In the genomic region with DNA sequence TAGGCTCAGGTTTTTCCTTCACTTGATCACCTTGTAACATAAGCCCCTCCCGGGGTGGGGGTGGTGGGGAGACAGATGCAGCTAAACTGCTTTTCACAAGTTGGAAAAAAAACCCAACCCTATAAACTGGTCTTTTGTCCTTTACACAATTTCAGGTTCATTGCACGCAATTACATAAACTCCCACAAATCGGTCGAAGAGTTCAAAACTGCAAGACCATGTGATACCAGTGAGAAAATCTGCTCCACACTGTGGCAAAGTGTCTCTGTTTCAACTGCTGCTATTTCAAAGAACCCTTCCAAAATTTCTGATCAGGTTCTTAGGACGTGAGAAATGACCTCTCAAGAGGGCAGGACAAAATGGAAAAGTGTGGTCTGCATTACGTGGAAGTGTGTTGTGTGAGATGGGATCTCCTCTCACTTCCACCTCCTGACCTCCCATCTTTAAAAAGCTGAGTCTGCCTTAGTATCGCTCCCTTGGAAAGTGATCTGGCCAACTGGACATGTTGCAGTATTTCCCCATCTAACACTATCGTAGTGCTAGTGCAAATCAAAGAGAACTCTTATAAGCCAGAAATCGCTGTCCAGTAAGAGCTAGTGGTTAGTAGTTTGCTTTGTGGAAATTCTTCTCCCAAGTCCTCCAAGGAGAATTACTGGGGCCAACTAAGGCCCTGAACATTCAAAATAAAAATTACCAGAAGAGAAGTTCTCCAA, we compare ENCODE assay signal across 25 cellular contexts. TPM values are rescaled to one million over a fixed set of nuclear protein-coding genes. Genes with fewer than 3 reads are reported as not detected.
DNase-seq lines count a peak whose midpoint lies in the region; ATAC-seq and TF ChIP-seq lines count a peak whose summit lies in the region.
"Had no signal": no experiment of that assay in that cellular context is flagged by ENCODE, and none has a peak within 500 bp of the region (broad histone marks: within the 10 kb centered on the region; RNA-seq: fewer than 3 reads in every experiment).

No MANE protein-coding gene starts in this region.

- H3K4me1 ChIP-seq in IMR-90 (ENCODE audit: control insufficient read depth, insufficient read depth, low read length), result no peaks in the 10 kb centered on the region
- peaks cover 0 to 15% (median 0%) of the 10 kb centered on the region in 3 donors for H3K4me1 ChIP-seq in gastroesophageal sphincter
- H3K4me1 ChIP-seq in osteoblast (ENCODE audit: insufficient read depth, low read length), result no peaks in the 10 kb centered on the region
- H3K4me1 ChIP-seq: gastrocnemius medialis, testis had no signal

- H3K18ac ChIP-seq in IMR-90 (ENCODE audit: low read depth, low read length), result no peak overlapping the region

- H3K9me3 Mint-ChIP-seq in activated CD4-positive, alpha-beta memory T cell treated with anti-CD3 and anti-CD28 coated beads for 36 hours, result no peaks in the 10 kb centered on the region
- no peaks in the 10 kb centered on the region for H3K9me3 Mint-ChIP-seq in activated CD4-positive, alpha-beta memory T cell treated with anti-CD3 and anti-CD28 coated beads, Interleukin-2, amount 10 ng/mL, durations not matched to agents 7 days and 5 days
- H3K9me3 Mint-ChIP-seq: activated T-cell treated with anti-CD3 and anti-CD28 coated beads, Interleukin-2, amount 50 U/mL, for 4 hours; natural killer cell treated with Interleukin-12 subunit alpha and Interleukin-12 subunit beta and Interleukin-15 and Interleukin-18, amount 100 ng/mL, for 72 hours had no signal

- H3K9me1 ChIP-seq in IMR-90 (ENCODE audit: insufficient read depth, low read length), result 0 out of 2 replicates have a peak, but pooled peaks cover 4% of the 10 kb centered on the region

- WGBS in IMR-90 (ENCODE audit: extremely low coverage in 2 of 2, insufficient read length in 1 of 2), 2 experiments, result no CpG with 5 or more reads among the region's 9 CpGs
- 77 to 80% methylated on average over 8 of the region's 9 CpGs for WGBS in gastroesophageal sphincter (ENCODE audit: low coverage in 1 of 2), 2 donors

- H3K23ac ChIP-seq in IMR-90 (ENCODE audit: low read depth, low read length), result no peak overlapping the region

- no peaks in the 10 kb centered on the region for H3K79me2 ChIP-seq in osteoblast (ENCODE audit: insufficient read depth, low read length)

- H3K36me3 Mint-ChIP-seq in activated CD4-positive, alpha-beta memory T cell treated with anti-CD3 and anti-CD28 coated beads for 36 hours, result peaks cover 28% of the 10 kb centered on the region
- H3K36me3 Mint-ChIP-seq in activated CD4-positive, alpha-beta memory T cell treated with anti-CD3 and anti-CD28 coated beads, Interleukin-2, amount 10 ng/mL, durations not matched to agents 7 days and 5 days (ENCODE audit: low read depth), result peaks cover 61% of the 10 kb centered on the region
- H3K36me3 Mint-ChIP-seq: natural killer cell treated with Interleukin-12 subunit alpha and Interleukin-12 subunit beta and Interleukin-15 and Interleukin-18, amount 100 ng/mL, for 72 hours had no signal

- no peak overlapping the region for H2BK120ac ChIP-seq in IMR-90 (ENCODE audit: low read depth, low read length)

- no peak overlapping the region for H3K56ac ChIP-seq in IMR-90 (ENCODE audit: extremely low read depth, insufficient read depth, low read length)

- no peak overlapping the region for H4K8ac ChIP-seq in IMR-90 (ENCODE audit: low read depth in 2 of 2, low read length in 2 of 2)

- no peak overlapping the region for H3K27ac ChIP-seq in IMR-90 (ENCODE audit: insufficient read depth, low read length)
- no peak overlapping the region for H3K27ac ChIP-seq in gastroesophageal sphincter
- no peak overlapping the region for H3K27ac ChIP-seq in osteoblast (ENCODE audit: low read depth, low read length)
- H3K27ac ChIP-seq: gastrocnemius medialis, lower lobe of right lung, PC-9 had no signal

- no peak overlapping the region for H2BK20ac ChIP-seq in IMR-90 (ENCODE audit: low read depth, low read length)

- no peak for TF ChIP-seq POLR2A in IMR-90 (IDR thresholded peaks at IDR 0.05; ENCODE audit: low read depth, low read length)
- TF ChIP-seq POLR2A in gastroesophageal sphincter (IDR thresholded peaks at IDR 0.05), result no peak

- dilution Hi-C loops in IMR-90 (cut with HindIII; ENCODE audit: low sequenced_read_pairs, unreplicated experiment), result no loop called here

- no peak for TF ChIP-seq EP300 in gastroesophageal sphincter (IDR thresholded peaks at IDR 0.05)

- intact Hi-C loops in activated CD4-positive, alpha-beta memory T cell treated with anti-CD3 and anti-CD28 coated beads for 36 hours (cut with micrococcal nuclease), result no loop called here
- intact Hi-C loops in IMR-90 (cut with micrococcal nuclease), result no loop called here
- intact Hi-C loops in sciatic nerve (cut with DNase I), result no loop called here

- H3K4me1 Mint-ChIP-seq in activated CD4-positive, alpha-beta memory T cell treated with anti-CD3 and anti-CD28 coated beads for 36 hours (ENCODE audit: low read depth), result peaks cover 2% of the 10 kb centered on the region
- H3K4me1 Mint-ChIP-seq in activated CD4-positive, alpha-beta memory T cell treated with anti-CD3 and anti-CD28 coated beads, Interleukin-2, amount 10 ng/mL, durations not matched to agents 7 days and 5 days, result peaks cover 12% of the 10 kb centered on the region

- H3K27me3 ChIP-seq in IMR-90 (ENCODE audit: control insufficient read depth, insufficient read depth, low read length), result no peaks in the 10 kb centered on the region
- H3K27me3 ChIP-seq in gastroesophageal sphincter, result no peaks in the 10 kb centered on the region
- H3K27me3 ChIP-seq in osteoblast (ENCODE audit: insufficient read depth, low read length), result peaks cover 24% of the 10 kb centered on the region
- H3K27me3 ChIP-seq: gastrocnemius medialis, testis had no signal

- CTCF ChIA-PET in activated CD4-positive, alpha-beta memory T cell treated with anti-CD3 and anti-CD28 coated beads for 36 hours (lab: Charles Lee), result interaction anchor here (0.9 to 1.6 kb wide), 2 partner anchors 17 to 174 kb away, joined by 3 to 5 read pairs; no protein-coding TSS in a partner anchor
- CTCF ChIA-PET in activated CD4-positive, alpha-beta memory T cell treated with anti-CD3 and anti-CD28 coated beads, Interleukin-2, amount 10 ng/mL, durations not matched to agents 7 days and 5 days (lab: Charles Lee), result interaction anchor here (1.1 to 1.5 kb wide), 3 partner anchors 32 to 174 kb away, joined by 3 to 5 read pairs (median 3); no protein-coding TSS in a partner anchor
- CTCF ChIA-PET in IMR-90 (lab: Yijun Ruan, JAX), result no interaction called here

- in situ Hi-C loops in IMR-90 (cut with MboI; ENCODE audit: low sequenced_read_pairs), result no loop called here

- H2AK9ac ChIP-seq in IMR-90 (replicated peaks; ENCODE audit: low read depth, low read length, poor library complexity), result no peak overlapping the region

- H3K9me3 ChIP-seq in IMR-90 (ENCODE audit: control insufficient read depth, insufficient read depth, low read length) (no peaks in the 10 kb centered on the region), gastroesophageal sphincter (no peaks in the 10 kb centered on the region), osteoblast (ENCODE audit: low read depth, low read length) (no peaks in the 10 kb centered on the region)
- H3K9me3 ChIP-seq: gastrocnemius medialis, lower lobe of right lung, testis had no signal

- TF ChIP-seq CTCF in IMR-90 (conservative IDR thresholded peaks at IDR 0.05; ENCODE audit: low read depth, low read length) (no peak), gastroesophageal sphincter (IDR thresholded peaks at IDR 0.05) (no peak), osteoblast (IDR thresholded peaks at IDR 0.05; ENCODE audit: extremely low read depth, low read depth, low read length) (no peak)

- H4K20me1 ChIP-seq in IMR-90 (ENCODE audit: insufficient read depth, low read length) (no peaks in the 10 kb centered on the region), osteoblast (ENCODE audit: insufficient read depth, low read length) (no peaks in the 10 kb centered on the region)

- no peak overlapping the region for H2AK5ac ChIP-seq in IMR-90 (ENCODE audit: low read depth, low read length)

- H3K4me2 ChIP-seq in IMR-90 (ENCODE audit: low read depth, low read length) (no peak overlapping the region), osteoblast (ENCODE audit: insufficient read depth, low read length) (no peak overlapping the region)
- H3K4me2 ChIP-seq: PC-9 had no signal

- no peaks in the 10 kb centered on the region for H3K27me3 Mint-ChIP-seq in activated CD4-positive, alpha-beta memory T cell treated with anti-CD3 and anti-CD28 coated beads for 36 hours
- no peaks in the 10 kb centered on the region for H3K27me3 Mint-ChIP-seq in activated CD4-positive, alpha-beta memory T cell treated with anti-CD3 and anti-CD28 coated beads, Interleukin-2, amount 10 ng/mL, durations not matched to agents 7 days and 5 days
- H3K27me3 Mint-ChIP-seq: natural killer cell treated with Interleukin-12 subunit alpha and Interleukin-12 subunit beta and Interleukin-15 and Interleukin-18, amount 100 ng/mL, for 72 hours had no signal

- DNase-seq in activated CD4-positive, alpha-beta memory T cell treated with anti-CD3 and anti-CD28 coated beads for 36 hours, result no peak
- DNase-seq in activated CD4-positive, alpha-beta memory T cell treated with anti-CD3 and anti-CD28 coated beads, Interleukin-2, amount 10 ng/mL, durations not matched to agents 7 days and 5 days, result no peak
- DNase-seq in IMR-90, result no peak
- DNase-seq in sciatic nerve (ENCODE audit: low spot score), result no peak
- DNase-seq in stimulated activated naive CD4-positive, alpha-beta T cell treated with Interleukin-2 at 50 U/mL for 16 hours (lab: John Stamatoyannopoulos, UW), result no peak
- no peak for DNase-seq in osteoblast (ENCODE audit: insufficient read length, low spot score, missing footprints)
- DNase-seq: 8988T; activated CD4-positive, alpha-beta T cell treated with anti-CD3 and anti-CD28 coated beads for 4 hours; activated naive CD4-positive, alpha-beta T cell treated with Interleukin-2 at 50 U/mL for 16 hours; activated T-cell treated with anti-CD3 and anti-CD28 coated beads, Interleukin-2, amount 50 U/mL, for 4 hours; DMS 273 treated with DMSO at 0.1 percent for 48 hours; gastrocnemius medialis; KBM-7; kidney glomerular epithelial cell; lower lobe of right lung; NCI-H187; PC-9; stimulated activated CD4-positive, alpha-beta T cell treated with anti-CD3 and anti-CD28 coated beads, Interleukin-4, amount 100 ng/mL, for 4 hours; testis had no signal

- BruUV-seq in IMR-90 (replicated peaks; lab: Mats Ljungman, UMichigan), result TSS peak; percentile 33

- no peak overlapping the region for H2BK15ac ChIP-seq in IMR-90 (ENCODE audit: low read depth, low read length)

- no peaks in the 10 kb centered on the region for H3K79me1 ChIP-seq in IMR-90 (ENCODE audit: low read depth in 1 of 2, low read length in 2 of 2)

- H3K4me3 ChIP-seq in IMR-90 (ENCODE audit: insufficient read depth, low read depth, low read length) (no peak overlapping the region), gastroesophageal sphincter (no peak overlapping the region), osteoblast (ENCODE audit: insufficient read depth, low read length) (no peak overlapping the region)
- H3K4me3 ChIP-seq: gastrocnemius medialis, lower lobe of right lung, PC-9, testis had no signal

- no peak overlapping the region for H4K91ac ChIP-seq in IMR-90 (ENCODE audit: insufficient read depth, low read depth, low read length)

- no peak for TF ChIP-seq RAD21 in IMR-90 (IDR thresholded peaks at IDR 0.05; ENCODE audit: low read length)

- H3K4ac ChIP-seq in IMR-90 (ENCODE audit: low read depth, low read length), result no peak overlapping the region

- peak overlapping the region; percentile 50 for H3K27ac Mint-ChIP-seq in activated CD4-positive, alpha-beta memory T cell treated with anti-CD3 and anti-CD28 coated beads for 36 hours
- H3K27ac Mint-ChIP-seq in activated CD4-positive, alpha-beta memory T cell treated with anti-CD3 and anti-CD28 coated beads, Interleukin-2, amount 10 ng/mL, durations not matched to agents 7 days and 5 days, result no peak overlapping the region

- H2BK5ac ChIP-seq in IMR-90 (ENCODE audit: low read depth, low read length, poor library complexity, severe bottlenecking), result no peak overlapping the region

- POLR2A ChIA-PET in activated CD4-positive, alpha-beta memory T cell treated with anti-CD3 and anti-CD28 coated beads for 36 hours (lab: Charles Lee), result no interaction called here
- POLR2A ChIA-PET in activated CD4-positive, alpha-beta memory T cell treated with anti-CD3 and anti-CD28 coated beads, Interleukin-2, amount 10 ng/mL, durations not matched to agents 7 days and 5 days (lab: Charles Lee), result interaction anchor here (1.1 to 1.5 kb wide), 2 partner anchors 28 to 30 kb away, joined by 4 to 5 read pairs; no protein-coding TSS in a partner anchor
- POLR2A ChIA-PET in IMR-90 (lab: Charles Lee; ENCODE audit: unreplicated experiment), result no interaction called here

- ATAC-seq in IMR-90 (ENCODE audit: low read depth) (no peak), gastroesophageal sphincter (peak; percentile 30), sciatic nerve (peak; percentile 88), GM18873 (IDR thresholded peaks at IDR 0.05; ENCODE audit: low FRiP score, unreplicated experiment) (no peak)
- ATAC-seq: activated T-cell treated with anti-CD3 and anti-CD28 coated beads, Interleukin-2, amount 50 U/mL, for 4 hours; gastrocnemius medialis; lower lobe of right lung; natural killer cell treated with Interleukin-12 subunit alpha and Interleukin-12 subunit beta and Interleukin-15 and Interleukin-18, amount 100 ng/mL, for 72 hours; Right ventricle myocardium inferior; SK-N-SH treated with all-trans-retinoic acid at 6 μM for 48 hours had no signal

- H3K14ac ChIP-seq in IMR-90 (replicated peaks; ENCODE audit: low read depth, low read length), result no peak overlapping the region

- H3K36me3 ChIP-seq in IMR-90 (ENCODE audit: control insufficient read depth, insufficient read depth, low read length) (peaks cover 34% of the 10 kb centered on the region), gastroesophageal sphincter (peaks cover 0 to 50% of the 10 kb centered on the region in 2 donors), osteoblast (ENCODE audit: insufficient read depth, low read length) (no peaks in the 10 kb centered on the region)
- H3K36me3 ChIP-seq: gastrocnemius medialis had no signal

- no peak overlapping the region for H3K9ac ChIP-seq in IMR-90 (ENCODE audit: low read depth, low read length)

- H4K5ac ChIP-seq in IMR-90 (ENCODE audit: low read depth, low read length), result no peak overlapping the region

- no peak overlapping the region for H3K4me3 Mint-ChIP-seq in activated CD4-positive, alpha-beta memory T cell treated with anti-CD3 and anti-CD28 coated beads for 36 hours
- no peak overlapping the region for H3K4me3 Mint-ChIP-seq in activated CD4-positive, alpha-beta memory T cell treated with anti-CD3 and anti-CD28 coated beads, Interleukin-2, amount 10 ng/mL, durations not matched to agents 7 days and 5 days
- H3K4me3 Mint-ChIP-seq: activated T-cell treated with anti-CD3 and anti-CD28 coated beads, Interleukin-2, amount 50 U/mL, for 4 hours; natural killer cell treated with Interleukin-12 subunit alpha and Interleukin-12 subunit beta and Interleukin-15 and Interleukin-18, amount 100 ng/mL, for 72 hours had no signal

- no peak overlapping the region for H2AFZ ChIP-seq in IMR-90 (replicated peaks; ENCODE audit: low read length, poor library complexity)
- no peak overlapping the region for H2AFZ ChIP-seq in osteoblast (ENCODE audit: low read length)
- H2AFZ ChIP-seq: PC-9 had no signal

RNA-seq across cellular contexts. Expression of gene RASSF2, which starts 41.6 kb away (rescaled TPM):
- 10 to 100 TPM; 44.6 to 46.1 TPM for total RNA-seq in activated CD4-positive, alpha-beta memory T cell treated with anti-CD3 and anti-CD28 coated beads for 36 hours
- total RNA-seq in activated CD4-positive, alpha-beta memory T cell treated with anti-CD3 and anti-CD28 coated beads, Interleukin-2, amount 10 ng/mL, durations not matched to agents 7 days and 5 days, result 10 to 100 TPM; 69.1 to 70.6 TPM
- total RNA-seq in IMR-90 (2012; rRNA removed) (4.2 and 4.5 TPM in 2 replicates), gastroesophageal sphincter (10 to 100 TPM; 28.3 to 99.0 (median 69.1) TPM), sciatic nerve (36.6 TPM), osteoblast (1.8 TPM in 2 replicates)
- 1.5 and 2.0 TPM in 2 replicates for polyA plus RNA-seq in IMR-90 (2012; rRNA removed)
- polyA plus RNA-seq in IMR-90 (2012; cell fraction: cytosol; rRNA removed), result 0.73 and 1.1 TPM in 2 replicates
- 0.39 and 1.7 TPM in 2 replicates for polyA plus RNA-seq in IMR-90 (2012; cell fraction: nucleus; rRNA removed; ENCODE audit: low replicate concordance)
- total RNA-seq: HT-29 had no signal

Comparison
In these comparisons a context has a peak if more than half of its experiments do, and no peak if none do; other contexts are left out.
1. ATAC-seq: peak in gastroesophageal sphincter (single experiment) and sciatic nerve (single experiment); none in IMR-90 (single experiment) and GM18873 (single experiment).